ENCODE assay signal across 1 cellular context in the genomic region with DNA sequence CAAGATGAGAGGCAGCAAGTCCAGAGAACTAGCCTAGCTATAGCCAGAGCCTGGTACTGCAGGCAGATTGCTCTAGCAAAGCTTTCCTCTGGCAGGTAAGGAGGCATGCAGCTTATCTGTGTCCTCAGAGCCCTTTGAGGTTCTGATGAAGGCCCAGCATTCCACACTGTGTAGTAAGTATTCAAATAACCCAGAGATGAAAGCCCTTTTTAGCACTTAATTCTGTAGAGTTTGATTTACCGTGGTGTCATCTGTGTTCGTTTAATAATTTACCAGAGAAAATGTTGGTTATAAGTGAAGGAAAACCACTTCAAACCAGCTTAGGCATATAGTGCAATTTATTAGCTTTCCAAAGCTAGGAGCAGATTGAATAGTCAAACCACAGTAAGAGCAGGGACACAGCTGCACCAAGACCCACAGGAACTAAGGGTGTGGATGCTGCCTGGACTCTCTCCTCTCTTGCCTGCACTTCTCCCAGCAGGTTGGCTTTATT.
TF ChIP-seq lines count a peak whose summit lies in the region.

No MANE protein-coding gene starts in this region.

TF ChIP-seq in IMR-90, 13 proteins besides CTCF, POLR2A, EP300 and RAD21:
- TF ChIP-seq FOS (IDR thresholded peaks at IDR 0.05; ENCODE audit: low read depth, low read length) (no peak), RFX5 (IDR thresholded peaks at IDR 0.05; ENCODE audit: low read depth, low read length) (no peak), MAFK (IDR thresholded peaks at IDR 0.05; ENCODE audit: low read depth, low read length) (no peak), CHD1 (IDR thresholded peaks at IDR 0.05; ENCODE audit: low read depth, low read length) (no peak), SMC3 (IDR thresholded peaks at IDR 0.05; ENCODE audit: low read depth, low read length) (no peak), MXI1 (IDR thresholded peaks at IDR 0.05; ENCODE audit: borderline replicate concordance, low read depth, low read length) (no peak), MAZ (IDR thresholded peaks at IDR 0.05; ENCODE audit: borderline replicate concordance, low read depth, low read length) (no peak)
- TF ChIP-seq, protein P1, sequence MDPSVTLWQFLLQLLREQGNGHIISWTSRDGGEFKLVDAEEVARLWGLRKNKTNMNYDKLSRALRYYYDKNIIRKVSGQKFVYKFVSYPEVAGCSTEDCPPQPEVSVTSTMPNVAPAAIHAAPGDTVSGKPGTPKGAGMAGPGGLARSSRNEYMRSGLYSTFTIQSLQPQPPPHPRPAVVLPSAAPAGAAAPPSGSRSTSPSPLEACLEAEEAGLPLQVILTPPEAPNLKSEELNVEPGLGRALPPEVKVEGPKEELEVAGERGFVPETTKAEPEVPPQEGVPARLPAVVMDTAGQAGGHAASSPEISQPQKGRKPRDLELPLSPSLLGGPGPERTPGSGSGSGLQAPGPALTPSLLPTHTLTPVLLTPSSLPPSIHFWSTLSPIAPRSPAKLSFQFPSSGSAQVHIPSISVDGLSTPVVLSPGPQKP (IDR thresholded peaks at IDR 0.05; ENCODE audit: borderline replicate concordance, low read depth, low read length): no peak
TF ChIP-seq in IMR-90: peak in this region for 0.
